12 cellular contexts compared by ENCODE assay signal in genomic region chr12:79706676-79707075, GRCh38. TPM values are rescaled to one million over a fixed set of nuclear protein-coding genes. Genes with fewer than 3 reads are reported as not detected.
DNase-seq lines count a peak whose midpoint lies in the region; ATAC-seq and TF ChIP-seq lines count a peak whose summit lies in the region.
"Had no signal": no experiment of that assay in that cellular context is flagged by ENCODE, and none has a peak within 500 bp of the region (broad histone marks: within the 10 kb centered on the region; RNA-seq: fewer than 3 reads in every experiment).

No MANE protein-coding gene starts in this region.

- H3K9me3 ChIP-seq in mammary epithelial cell (replicated peaks; ENCODE audit: insufficient read depth, low read length) (no peaks in the 10 kb centered on the region), breast epithelium (peaks cover 0 to 6% of the 10 kb centered on the region in 2 donors), PC-3 (ENCODE audit: low read length) (no peaks in the 10 kb centered on the region)

- H3K9ac ChIP-seq in mammary epithelial cell (ENCODE audit: insufficient read depth, low read length) (no peak overlapping the region), PC-3 (ENCODE audit: low read length) (no peak overlapping the region)
- H3K9ac ChIP-seq: BLaER1 treated with 17β-estradiol and CSF1 and Interleukin-3, amounts not matched to agents 10 nM and 100 nM had no signal

- peaks cover 5% of the 10 kb centered on the region for H3F3A ChIP-seq in PC-3 (ENCODE audit: low read length, unreplicated experiment)

- no peak for TF ChIP-seq CTCF in mammary epithelial cell (conservative IDR thresholded peaks at IDR 0.05 in 1 of 2, IDR thresholded peaks at IDR 0.05 in 1 of 2; ENCODE audit: extremely low read depth in 1 of 2, insufficient read depth in 1 of 2, low read depth in 1 of 2, low read length in 2 of 2)
- no peak for TF ChIP-seq CTCF in breast epithelium (IDR thresholded peaks at IDR 0.05)
- no peak for TF ChIP-seq CTCF in PC-3 (conservative IDR thresholded peaks at IDR 0.05; ENCODE audit: low read depth, low read length)
- TF ChIP-seq CTCF in epithelial cell of esophagus (IDR thresholded peaks at IDR 0.05; ENCODE audit: insufficient read depth, low read depth, low read length, missing control alignments) = no peak
- TF ChIP-seq CTCF in natural killer cell (IDR thresholded peaks at IDR 0.05) = no peak

- no peak overlapping the region for H3K27ac Mint-ChIP-seq in natural killer cell
- H3K27ac Mint-ChIP-seq: CD4-positive, CD25-positive, alpha-beta regulatory T cell had no signal

- intact Hi-C loops in mammary epithelial cell (cut with micrococcal nuclease) = loop anchor here (1.0 kb wide), 2 partner anchors 15 to 20 kb away; no protein-coding TSS in a partner anchor
- intact Hi-C loops in breast epithelium (cut with DNase I; ENCODE audit: low total_unique reads) = no loop called here
- intact Hi-C loops in PC-3 (cut with micrococcal nuclease) = no loop called here
- intact Hi-C loops in natural killer cell (cut with micrococcal nuclease) = no loop called here

- BruUV-seq in mammary epithelial cell (replicated peaks; lab: Mats Ljungman, UMichigan) (no TSS peak), PC-3 (replicated peaks; lab: Mats Ljungman, UMichigan) (no TSS peak)

- dilution Hi-C loops in mammary epithelial cell (cut with HindIII; ENCODE audit: low sequenced_read_pairs) = no loop called here

- H4K20me1 ChIP-seq in mammary epithelial cell (ENCODE audit: insufficient read depth, low read length) (no peaks in the 10 kb centered on the region), PC-3 (ENCODE audit: low read length) (no peaks in the 10 kb centered on the region)
- H4K20me1 ChIP-seq: BLaER1 treated with 17β-estradiol and CSF1 and Interleukin-3, amounts not matched to agents 10 nM and 100 nM had no signal

- CTCF ChIA-PET in mammary epithelial cell (lab: Charles Lee; ENCODE audit: low non-redundant PET) (no interaction called here), PC-3 (lab: Charles Lee) (no interaction called here)

- H3K4me1 ChIP-seq in mammary epithelial cell (ENCODE audit: insufficient read depth, low read length) (peaks cover 13% of the 10 kb centered on the region), breast epithelium (no peaks in the 10 kb centered on the region), PC-3 (ENCODE audit: insufficient read depth, low read length) (peaks cover 14% of the 10 kb centered on the region)
- H3K4me1 ChIP-seq: BLaER1 treated with 17β-estradiol and CSF1 and Interleukin-3, amounts not matched to agents 10 nM and 100 nM had no signal

- 0 out of 2 replicates have a peak, but pooled peaks cover 3% of the 10 kb centered on the region for H3K9me2 ChIP-seq in PC-3 (replicated peaks; ENCODE audit: low read length)

- peaks cover 6 to 38% of the 10 kb centered on the region in 2 donors for H3K27me3 Mint-ChIP-seq in natural killer cell (ENCODE audit: low read depth in 2 of 2)

- H3K4me3 Mint-ChIP-seq in natural killer cell = no peak overlapping the region
- H3K4me3 Mint-ChIP-seq: CD4-positive, CD25-positive, alpha-beta regulatory T cell had no signal

- POLR2A ChIA-PET in PC-3 (lab: Charles Lee; ENCODE audit: unreplicated experiment) = no interaction called here

- H3K4me2 ChIP-seq in mammary epithelial cell (ENCODE audit: insufficient read depth, low read depth, low read length) = no peak overlapping the region
- H3K4me2 ChIP-seq in PC-3 (ENCODE audit: low read length) = no peak overlapping the region
- H3K4me2 ChIP-seq: BLaER1 treated with 17β-estradiol and CSF1 and Interleukin-3, amounts not matched to agents 10 nM and 100 nM had no signal

- no peaks in the 10 kb centered on the region for H3K36me3 Mint-ChIP-seq in natural killer cell
- H3K36me3 Mint-ChIP-seq: CD4-positive, CD25-positive, alpha-beta regulatory T cell had no signal

- TF ChIP-seq POLR2A in breast epithelium (IDR thresholded peaks at IDR 0.05) = no peak

- H3K4me3 ChIP-seq in mammary epithelial cell (replicated peaks in 1 of 3; ENCODE audit: insufficient read depth in 1 of 3, low read depth in 2 of 3, low read length in 3 of 3) (no peak overlapping the region), breast epithelium (no peak overlapping the region), PC-3 (ENCODE audit: low read length) (no peak overlapping the region), epithelial cell of esophagus (ENCODE audit: low read length) (no peak overlapping the region)
- H3K4me3 ChIP-seq: BLaER1 treated with 17β-estradiol and CSF1 and Interleukin-3, amounts not matched to agents 10 nM and 100 nM had no signal

- WGBS in mammary epithelial cell (ENCODE audit: low coverage, missing lambda C conversion rate) = 39% methylated on average over 3 of the region's 3 CpGs

- H3K36me3 ChIP-seq in mammary epithelial cell (ENCODE audit: insufficient read depth, low read length) (no peaks in the 10 kb centered on the region), breast epithelium (no peaks in the 10 kb centered on the region), PC-3 (ENCODE audit: low read depth, low read length) (no peaks in the 10 kb centered on the region)
- H3K36me3 ChIP-seq: BLaER1 treated with 17β-estradiol and CSF1 and Interleukin-3, amounts not matched to agents 10 nM and 100 nM had no signal

- H2AFZ ChIP-seq in mammary epithelial cell (ENCODE audit: low read depth, low read length) = peak overlapping the region; percentile 18
- H2AFZ ChIP-seq in PC-3 (ENCODE audit: low read length) = no peak overlapping the region

- ATAC-seq in PC-3 = no peak
- no peak for ATAC-seq in natural killer cell

- peak; percentile 76 for DNase-seq in mammary epithelial cell
- DNase-seq in breast epithelium (ENCODE audit: low spot score in 2 of 2) = no peak
- DNase-seq in PC-3 = peak; percentile 39
- peak; percentile 66 for DNase-seq in epithelial cell of esophagus (ENCODE audit: low read depth)
- DNase-seq in natural killer cell = no peak
- no peak for DNase-seq in SHP77 treated with DMSO at 0.1 percent for 48 hours (lab: John Stamatoyannopoulos, UW)
- DNase-seq in substantia nigra (lab: John Stamatoyannopoulos, UW) = no peak
- no peak for DNase-seq in NCI-H1092 (lab: John Stamatoyannopoulos, UW)
- DNase-seq: 8988T; CD4-positive, CD25-positive, alpha-beta regulatory T cell had no signal

- H3K27me3 ChIP-seq in mammary epithelial cell (ENCODE audit: insufficient read depth, low read length) (no peaks in the 10 kb centered on the region), breast epithelium (no peaks in the 10 kb centered on the region), PC-3 (ENCODE audit: low read length) (no peaks in the 10 kb centered on the region)
- H3K27me3 ChIP-seq: BLaER1 treated with 17β-estradiol and CSF1 and Interleukin-3, amounts not matched to agents 10 nM and 100 nM had no signal

- peak overlapping the region; percentile 41 for H3K27ac ChIP-seq in mammary epithelial cell (ENCODE audit: insufficient read depth, low read depth, low read length)
- H3K27ac ChIP-seq in breast epithelium = no peak overlapping the region
- H3K27ac ChIP-seq in PC-3 (ENCODE audit: low read length) = 0 out of 2 replicates have a peak overlapping the region, but pooled peaks have one; percentile 12
- no peak overlapping the region for H3K27ac ChIP-seq in substantia nigra (ENCODE audit: low read depth, low read length, poor library complexity, severe bottlenecking)
- H3K27ac ChIP-seq: BLaER1 treated with 17β-estradiol and CSF1 and Interleukin-3, amounts not matched to agents 10 nM and 100 nM; HL-60 had no signal

- H3K9me3 Mint-ChIP-seq in natural killer cell = no peaks in the 10 kb centered on the region

- in situ Hi-C loops in mammary epithelial cell (cut with MboI; ENCODE audit: low sequenced_read_pairs in 2 of 2) = no loop called here

- no peaks in the 10 kb centered on the region for H3K4me1 Mint-ChIP-seq in natural killer cell
- H3K4me1 Mint-ChIP-seq: CD4-positive, CD25-positive, alpha-beta regulatory T cell had no signal

- H3K79me2 ChIP-seq in mammary epithelial cell (ENCODE audit: insufficient read depth, low read length) = no peaks in the 10 kb centered on the region
- H3K79me2 ChIP-seq in PC-3 (ENCODE audit: low read length) = no peaks in the 10 kb centered on the region

RNA-seq across cellular contexts. Expression of gene PAWR, which starts 15.9 kb away (rescaled TPM):
- total RNA-seq in mammary epithelial cell (100 to 1,000 TPM; 108 to 179 TPM), breast epithelium (100 to 1,000 TPM in 2 of 3 donors, 10 to 100 TPM in 1; 17.0 to 155 (median 101) TPM), PC-3 (2014; rRNA removed) (141 and 214 TPM in 2 replicates), natural killer cell (1 to 10 TPM; 3.2 to 8.1 (median 5.3) TPM)
- 10.4 TPM for polyA plus RNA-seq in mammary epithelial cell
- 10.6 TPM for polyA minus RNA-seq in mammary epithelial cell

Comparison
In these comparisons a context has a peak if more than half of its experiments do, and no peak if none do; other contexts are left out.
1. DNase-seq: peak in mammary epithelial cell (single experiment), PC-3 (single experiment) and epithelial cell of esophagus (single experiment); none in breast epithelium (0 of 2), natural killer cell (single experiment), SHP77 treated with DMSO at 0.1 percent for 48 hours (single experiment), substantia nigra (0 of 49) and NCI-H1092 (single experiment).
2. H3K27ac ChIP-seq: peak in mammary epithelial cell (single experiment) and PC-3 (single experiment); none in breast epithelium (0 of 2) and substantia nigra (single experiment).